ENCODE assay signal across 18 cellular contexts in genomic region chr20:51596656-51597388, GRCh38.
"Had no signal": no experiment of that assay in that cellular context is flagged by ENCODE, and none has a peak within 500 bp of the region (broad histone marks: within the 10 kb centered on the region; RNA-seq: fewer than 3 reads in every experiment).

No MANE protein-coding gene starts in this region.

- H3K4me3 Mint-ChIP-seq: activated naive CD8-positive, alpha-beta T cell treated with anti-CD3 and anti-CD28 coated beads, Interleukin-2, amount 10 ng/mL, durations not matched to agents 7 days and 5 days; naive thymus-derived CD4-positive, alpha-beta T cell; T-cell had no signal

- ATAC-seq: left lung; mucosa of descending colon; naive thymus-derived CD4-positive, alpha-beta T cell; stimulated activated effector memory CD8-positive, alpha-beta T cell treated with anti-CD3 and anti-CD28 coated beads, Interleukin-12 subunit alpha, Interleukin-12 subunit beta, amount 100 ng/mL, for 72 hours; T-cell had no signal

- H3K36me3 Mint-ChIP-seq: activated naive CD8-positive, alpha-beta T cell treated with anti-CD3 and anti-CD28 coated beads, Interleukin-2, amount 10 ng/mL, durations not matched to agents 7 days and 5 days; naive thymus-derived CD4-positive, alpha-beta T cell; T-cell had no signal

- H3K27ac Mint-ChIP-seq: activated naive CD8-positive, alpha-beta T cell treated with anti-CD3 and anti-CD28 coated beads, Interleukin-2, amount 10 ng/mL, durations not matched to agents 7 days and 5 days; stimulated activated effector memory CD8-positive, alpha-beta T cell treated with anti-CD3 and anti-CD28 coated beads, Interleukin-12 subunit alpha, Interleukin-12 subunit beta, amount 100 ng/mL, for 72 hours; T-cell had no signal

- FAIRE-seq: kidney had no signal

- H3K4me3 ChIP-seq: hepatocyte, left lung, mucosa of descending colon, thyroid gland, uterus had no signal

- DNase-seq: activated CD4-positive, alpha-beta T cell treated with anti-CD3 and anti-CD28 coated beads, Interleukin-2, amount 50 U/mL, for 48 hours; activated CD4-positive, CD25-positive, alpha-beta regulatory T cell treated with anti-CD3 and anti-CD28 coated beads, Interleukin-2, amount 50 U/mL, for 72 hours; activated gamma-delta T cell treated with Interleukin-2 at 50 U/mL for 16 hours; activated naive CD8-positive, alpha-beta T cell treated with anti-CD3 and anti-CD28 coated beads, Interleukin-2, amount 10 ng/mL, durations not matched to agents 7 days and 5 days; activated T-cell treated with anti-CD3 and anti-CD28 coated beads, Interleukin-2, amount 50 U/mL, for 24 hours; aorta; kidney; left lung; mammary epithelial cell; mucosa of descending colon; naive thymus-derived CD4-positive, alpha-beta T cell; retina; T-cell; T1000; thyroid gland; uterus had no signal

- H3K9me3 Mint-ChIP-seq: activated naive CD8-positive, alpha-beta T cell treated with anti-CD3 and anti-CD28 coated beads, Interleukin-2, amount 10 ng/mL, durations not matched to agents 7 days and 5 days; activated T-cell treated with anti-CD3 and anti-CD28 coated beads, Interleukin-2, amount 50 U/mL, for 24 hours; naive thymus-derived CD4-positive, alpha-beta T cell; stimulated activated effector memory CD8-positive, alpha-beta T cell treated with anti-CD3 and anti-CD28 coated beads, Interleukin-12 subunit alpha, Interleukin-12 subunit beta, amount 100 ng/mL, for 72 hours; T-cell had no signal
